8 cellular contexts compared by ENCODE assay signal in genomic region chr19:34430738-34431625, GRCh38. TPM values are rescaled to one million over a fixed set of nuclear protein-coding genes. Genes with fewer than 3 reads are reported as not detected.
DNase-seq lines count a peak whose midpoint lies in the region; ATAC-seq and TF ChIP-seq lines count a peak whose summit lies in the region.

No MANE protein-coding gene starts in this region.

- H3K27me3 ChIP-seq in Loucy (ENCODE audit: insufficient read depth, low read length, poor library complexity, severe bottlenecking): no peaks in the 10 kb centered on the region

- no peak overlapping the region for H2AFZ ChIP-seq in Loucy (ENCODE audit: low read length)

- peak; percentile 35 for DNase-seq in Ammon's horn (ENCODE audit: low spot score)
- DNase-seq in T follicular helper cell (ENCODE audit: low read depth): peak; percentile 23
- no peak for DNase-seq in coronary artery (ENCODE audit: low spot score)
- DNase-seq in myocyte (ENCODE audit: low read depth): peak; percentile 43

- peaks cover 23% of the 10 kb centered on the region for H3K36me3 ChIP-seq in Loucy (ENCODE audit: insufficient read depth, low read length)

- H3K4me3 ChIP-seq in Loucy (ENCODE audit: low read length, poor library complexity, severe bottlenecking) (peak overlapping the region; percentile 81), coronary artery (peak overlapping the region; percentile 86)

- H3K4me2 ChIP-seq in Loucy (ENCODE audit: low read depth, low read length, poor library complexity, severe bottlenecking): peak overlapping the region; percentile 89

- TF ChIP-seq CTCF in GM12873 (IDR thresholded peaks at IDR 0.05; ENCODE audit: insufficient read depth, low read depth, low read length, missing control alignments) (peak; percentile 88), Loucy (conservative IDR thresholded peaks at IDR 0.05; ENCODE audit: low read length) (peak; percentile 82), coronary artery (IDR thresholded peaks at IDR 0.05) (peak; percentile 32)

- no peaks in the 10 kb centered on the region for H3K9me3 ChIP-seq in Loucy (ENCODE audit: insufficient read depth, low read depth, low read length)

- ATAC-seq in HG03280 (IDR thresholded peaks at IDR 0.05; ENCODE audit: unreplicated experiment): no peak
- no peak for ATAC-seq in HG02840 (IDR thresholded peaks at IDR 0.05; ENCODE audit: low FRiP score, unreplicated experiment)

- no peaks in the 10 kb centered on the region for H3F3A ChIP-seq in Loucy (ENCODE audit: low read depth)

- H3K4me1 ChIP-seq in Loucy (ENCODE audit: insufficient read depth, low read length, poor library complexity, severe bottlenecking): peaks cover 37% of the 10 kb centered on the region

- peaks cover 71% of the 10 kb centered on the region for H4K20me1 ChIP-seq in Loucy (ENCODE audit: insufficient read depth, low read length, poor library complexity, severe bottlenecking)

- H3K27ac ChIP-seq in coronary artery: peak overlapping the region; percentile 88 to 94

- H3K9me2 ChIP-seq in Loucy (replicated peaks; ENCODE audit: low read depth, low read length): no peaks in the 10 kb centered on the region

- peak overlapping the region; percentile 89 for H3K9ac ChIP-seq in Loucy (ENCODE audit: low read depth, low read length, poor library complexity, severe bottlenecking)

- peaks cover 78% of the 10 kb centered on the region for H3K79me2 ChIP-seq in Loucy (ENCODE audit: insufficient read depth, low read length)

RNA-seq across cellular contexts. Expression of gene UBA2, which starts 2.8 kb away (rescaled TPM):
- 91.5 and 102 TPM in 2 replicates for total RNA-seq in myocyte
- polyA plus RNA-seq in myocyte (2012): 54.7 TPM

RNA-seq across cellular contexts. Expression of gene PDCD2L, which starts 26.8 kb away (rescaled TPM):
- total RNA-seq in myocyte: 23.9 and 28.3 TPM in 2 replicates
- 11.7 TPM for polyA plus RNA-seq in myocyte (2012)

RNA-seq across cellular contexts. Expression of gene WTIP, which starts 50.6 kb away (rescaled TPM):
- total RNA-seq in myocyte: 22.1 and 32.3 TPM in 2 replicates
- polyA plus RNA-seq in myocyte (2012): 45.6 TPM

Comparison
In these comparisons a context has a peak if more than half of its experiments do, and no peak if none do; other contexts are left out.
1. CTCF ChIP-seq: peak in every context shown above with its lines; median percentile 88 in GM12873; 82 in Loucy; 32 in coronary artery.